In the genomic region with DNA sequence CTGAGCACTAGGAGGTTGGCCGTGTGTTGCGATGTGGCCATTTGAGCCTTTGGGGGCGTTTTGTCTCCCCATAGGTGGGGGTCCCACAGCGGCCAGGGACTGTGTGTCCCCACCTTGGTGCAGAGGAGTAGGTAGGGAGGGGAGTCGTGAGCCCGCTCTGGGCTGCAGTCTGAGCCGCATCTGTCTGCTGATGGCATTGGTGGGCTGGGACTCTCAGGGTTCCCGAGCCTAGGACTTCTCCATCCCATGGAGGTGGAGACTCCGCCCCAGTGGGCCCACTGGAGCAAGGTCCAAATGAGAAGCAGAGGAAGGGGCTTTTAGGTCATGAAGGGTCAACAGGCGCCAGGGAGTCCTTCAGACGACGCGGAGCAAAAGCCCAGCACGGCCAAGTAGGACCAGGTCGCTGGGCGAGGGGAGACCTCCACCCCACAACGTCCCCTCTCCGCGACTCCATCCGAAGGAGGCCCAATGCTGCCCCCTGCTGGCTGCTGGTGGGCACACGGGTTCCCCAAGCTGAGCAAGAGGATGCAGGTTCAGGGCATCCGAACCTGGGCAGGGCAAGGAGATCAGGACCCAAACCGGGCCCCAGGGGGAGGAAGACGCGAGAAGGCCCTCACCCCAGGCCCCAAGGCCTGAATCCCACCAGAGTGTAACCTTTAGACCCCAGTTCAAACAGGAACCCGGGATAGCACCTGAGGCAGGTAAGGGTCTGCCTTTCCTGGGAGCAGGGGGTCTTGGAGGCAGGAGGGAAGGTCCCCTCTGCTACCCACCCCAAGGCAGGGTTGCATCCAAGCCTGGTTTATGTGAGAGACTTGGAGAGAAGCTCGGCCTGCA, we compare ENCODE assay signal across 8 cellular contexts. TPM values are rescaled to one million over a fixed set of nuclear protein-coding genes. Genes with fewer than 3 reads are reported as not detected.
DNase-seq lines count a peak whose midpoint lies in the region; ATAC-seq and TF ChIP-seq lines count a peak whose summit lies in the region.

No MANE protein-coding gene starts in this region.

- no peak for TF ChIP-seq POLR2A in heart left ventricle (IDR thresholded peaks at IDR 0.05)

- DNase-seq in Caco-2 (peak; percentile 18 to 19), NCI-H1105 (lab: John Stamatoyannopoulos, UW) (peak; percentile 25), heart left ventricle (peak in 3 of 5 donors; percentile 46 to 79 (median 47))
- DNase-seq in activated T-cell treated with anti-CD3 and anti-CD28 coated beads, Interleukin-2, amount 50 U/mL, for 4 hours = peak; percentile 78
- peak; percentile 73 to 75 for DNase-seq in stimulated activated CD4-positive, alpha-beta T cell treated with anti-CD3 and anti-CD28 coated beads, Interleukin-1b, Interleukin-23, amount 100 ng/mL, for 4 hours (ENCODE audit: low read depth in 2 of 2)

- no peak overlapping the region for H3K4me3 ChIP-seq in Caco-2 (ENCODE audit: low read depth, low read length)
- no peak overlapping the region for H3K4me3 ChIP-seq in heart left ventricle

- no TSS peak for BruUV-seq in Caco-2 (replicated peaks; lab: Mats Ljungman, UMichigan)

- peak in 1 of 2 experiments; percentile 26 for TF ChIP-seq CTCF in Caco-2 (IDR thresholded peaks at IDR 0.05; ENCODE audit: insufficient read depth in 1 of 2, low read depth in 1 of 2, low read length in 1 of 2, severe bottlenecking in 1 of 2, unreplicated experiment in 1 of 2)
- TF ChIP-seq CTCF in heart left ventricle (IDR thresholded peaks at IDR 0.05) = peak; percentile 57 to 92 (median 75)

- POLR2A ChIA-PET in Caco-2 (lab: Charles Lee) = no interaction called here

- H3K27me3 Mint-ChIP-seq in Caco-2 (ENCODE audit: insufficient read depth, unreplicated experiment) = no peaks in the 10 kb centered on the region
- peaks cover 34% of the 10 kb centered on the region for H3K27me3 Mint-ChIP-seq in activated T-cell treated with anti-CD3 and anti-CD28 coated beads, Interleukin-2, amount 50 U/mL, for 4 hours (ENCODE audit: low read depth)

- H3K9me3 Mint-ChIP-seq in Caco-2 (ENCODE audit: unreplicated experiment) = peaks cover 11% of the 10 kb centered on the region
- peaks cover 11% of the 10 kb centered on the region for H3K9me3 Mint-ChIP-seq in activated T-cell treated with anti-CD3 and anti-CD28 coated beads, Interleukin-2, amount 50 U/mL, for 4 hours

- no peak overlapping the region for H3K27ac ChIP-seq in heart left ventricle

- no peak overlapping the region for H3K27ac Mint-ChIP-seq in Caco-2 (ENCODE audit: unreplicated experiment)

- H3K4me1 ChIP-seq in Caco-2 = no peaks in the 10 kb centered on the region
- peaks cover 0 to 9% (median 0%) of the 10 kb centered on the region in 12 donors for H3K4me1 ChIP-seq in heart left ventricle

- H3K4me1 Mint-ChIP-seq in Caco-2 (ENCODE audit: low read depth, unreplicated experiment) = no peaks in the 10 kb centered on the region
- H3K4me1 Mint-ChIP-seq in activated T-cell treated with anti-CD3 and anti-CD28 coated beads, Interleukin-2, amount 50 U/mL, for 4 hours (ENCODE audit: low read depth) = peaks cover 8% of the 10 kb centered on the region

- H3K4me3 Mint-ChIP-seq in Caco-2 (ENCODE audit: unreplicated experiment) = no peak overlapping the region
- H3K4me3 Mint-ChIP-seq in activated T-cell treated with anti-CD3 and anti-CD28 coated beads, Interleukin-2, amount 50 U/mL, for 4 hours = no peak overlapping the region

- peak; percentile 78 to 79 for ATAC-seq in activated T-cell treated with anti-CD3 and anti-CD28 coated beads, Interleukin-2, amount 50 U/mL, for 4 hours
- ATAC-seq in heart left ventricle (peak in 2 of 4 donors; percentile 39 to 41), HG02588 (IDR thresholded peaks at IDR 0.05; ENCODE audit: unreplicated experiment) (no peak), GM21367 (IDR thresholded peaks at IDR 0.05; ENCODE audit: unreplicated experiment) (no peak), GM18858 (IDR thresholded peaks at IDR 0.05; ENCODE audit: unreplicated experiment) (no peak)

- peaks cover 6% of the 10 kb centered on the region for H3K36me3 Mint-ChIP-seq in Caco-2 (ENCODE audit: insufficient read depth, unreplicated experiment)
- H3K36me3 Mint-ChIP-seq in activated T-cell treated with anti-CD3 and anti-CD28 coated beads, Interleukin-2, amount 50 U/mL, for 4 hours (ENCODE audit: insufficient read depth) = peaks cover 2% of the 10 kb centered on the region

- H3K36me3 ChIP-seq in Caco-2 (ENCODE audit: control insufficient read depth, insufficient read depth, low read length) (no peaks in the 10 kb centered on the region), heart left ventricle (no peaks in the 10 kb centered on the region)

- CTCF ChIA-PET in Caco-2 (lab: Charles Lee) = no interaction called here

- H3K27me3 ChIP-seq in Caco-2 (replicated peaks; ENCODE audit: control insufficient read depth, insufficient read depth, low read length) (no peaks in the 10 kb centered on the region), heart left ventricle (peaks cover 28 to 64% (median 47%) of the 10 kb centered on the region in 9 donors)

- WGBS in heart left ventricle, 4 donors = 30 to 53% (median 39%) methylated on average over 8 to 27 of the region's 27 CpGs

- H3K9me3 ChIP-seq in Caco-2 = peaks cover 7% of the 10 kb centered on the region; the same call in 1 of the 2 replicates
- peaks cover 0 to 18% (median 9%) of the 10 kb centered on the region in 12 donors for H3K9me3 ChIP-seq in heart left ventricle

- intact Hi-C loops in Caco-2 (cut with micrococcal nuclease; ENCODE audit: unreplicated experiment) = no loop called here
- intact Hi-C loops in heart left ventricle (cut with DNase I) = loop anchor here in 9 of 10 donors (2.0 to 5.0 kb wide), 3 partner anchors 369 to 374 kb away; a partner anchor contains a TSS

RNA-seq across cellular contexts. Expression of a gene that starts 14.9 kb away (rescaled TPM):
- total RNA-seq in Caco-2 (2022) = 0.70 and 0.79 TPM in 2 replicates
- total RNA-seq in activated T-cell treated with anti-CD3 and anti-CD28 coated beads, Interleukin-2, amount 50 U/mL, for 4 hours = under 1 TPM; 0.56 to 0.82 (median 0.60) TPM
- total RNA-seq in heart left ventricle = under 1 TPM in 8 of 9 donors, not detected in 1; 0.19 to 0.67 (median 0.52) TPM
- under 1 TPM; 0.06 to 0.30 TPM for polyA plus RNA-seq in heart left ventricle

Comparison
In these comparisons a context has a peak if more than half of its experiments do, and no peak if none do; other contexts are left out.
1. DNase-seq: peak in every context shown above with its lines; median percentile 78 in activated T-cell treated with anti-CD3 and anti-CD28 coated beads, Interleukin-2, amount 50 U/mL, for 4 hours; 74 in stimulated activated CD4-positive, alpha-beta T cell treated with anti-CD3 and anti-CD28 coated beads, Interleukin-1b, Interleukin-23, amount 100 ng/mL, for 4 hours; 47 in heart left ventricle; 25 in NCI-H1105; 18 in Caco-2.
2. ATAC-seq: peak in activated T-cell treated with anti-CD3 and anti-CD28 coated beads, Interleukin-2, amount 50 U/mL, for 4 hours (2 of 2); none in HG02588 (single experiment), GM21367 (single experiment) and GM18858 (single experiment).